In genomic region chr11:119685073-119685746, GRCh38 we compare ENCODE assay signal across 1 cellular context.
TF ChIP-seq lines count a peak whose summit lies in the region.

No MANE protein-coding gene starts in this region.

TF ChIP-seq in H1, 55 proteins besides CTCF, POLR2A, EP300 and RAD21:
- TF ChIP-seq CREB1 (IDR thresholded peaks at IDR 0.05): no peak
- no peak for TF ChIP-seq POLR2AphosphoS5 (IDR thresholded peaks at IDR 0.05; ENCODE audit: low read depth, low read length)
- no peak for TF ChIP-seq ATF2 (IDR thresholded peaks at IDR 0.05; ENCODE audit: low read length)
- TF ChIP-seq SUZ12 (IDR thresholded peaks at IDR 0.05; ENCODE audit: low read length): no peak
- no peak for TF ChIP-seq BRCA1 (IDR thresholded peaks at IDR 0.05; ENCODE audit: low read depth, low read length)
- no peak for TF ChIP-seq SP1 (IDR thresholded peaks at IDR 0.05; ENCODE audit: low read depth, low read length)
- no peak for TF ChIP-seq GTF2F1 (IDR thresholded peaks at IDR 0.05; ENCODE audit: borderline replicate concordance, low read depth, low read length)
- no peak for TF ChIP-seq TCF12 (IDR thresholded peaks at IDR 0.05; ENCODE audit: low read depth, low read length)
- no peak for TF ChIP-seq BACH1 (IDR thresholded peaks at IDR 0.05; ENCODE audit: low read length)
- no peak for TF ChIP-seq ASH2L (IDR thresholded peaks at IDR 0.05; ENCODE audit: low read length)
- no peak for TF ChIP-seq CTBP2 (IDR thresholded peaks at IDR 0.05; ENCODE audit: borderline replicate concordance, insufficient read depth, insufficient read length, low read length)
- TF ChIP-seq CHD1 (IDR thresholded peaks at IDR 0.05; ENCODE audit: low read depth, low read length): no peak
- TF ChIP-seq POU5F1 (IDR thresholded peaks at IDR 0.05; ENCODE audit: low read depth, low read length): no peak
- TF ChIP-seq GABPA (IDR thresholded peaks at IDR 0.05; ENCODE audit: borderline replicate concordance, insufficient read depth, low read length): no peak
- no peak for TF ChIP-seq MAFK (IDR thresholded peaks at IDR 0.05; ENCODE audit: low read depth, low read length)
- no peak for TF ChIP-seq TBP (IDR thresholded peaks at IDR 0.05; ENCODE audit: low read depth, low read length)
- no peak for TF ChIP-seq JUND (IDR thresholded peaks at IDR 0.05; ENCODE audit: low read length)
- no peak for TF ChIP-seq NANOG (IDR thresholded peaks at IDR 0.05; ENCODE audit: insufficient read depth, low read depth, low read length, poor library complexity, severe bottlenecking)
- no peak for TF ChIP-seq ATF3 (IDR thresholded peaks at IDR 0.05; ENCODE audit: insufficient read depth, low read depth, low read length)
